ENCODE assay signal across 1 cellular context in the genomic region with DNA sequence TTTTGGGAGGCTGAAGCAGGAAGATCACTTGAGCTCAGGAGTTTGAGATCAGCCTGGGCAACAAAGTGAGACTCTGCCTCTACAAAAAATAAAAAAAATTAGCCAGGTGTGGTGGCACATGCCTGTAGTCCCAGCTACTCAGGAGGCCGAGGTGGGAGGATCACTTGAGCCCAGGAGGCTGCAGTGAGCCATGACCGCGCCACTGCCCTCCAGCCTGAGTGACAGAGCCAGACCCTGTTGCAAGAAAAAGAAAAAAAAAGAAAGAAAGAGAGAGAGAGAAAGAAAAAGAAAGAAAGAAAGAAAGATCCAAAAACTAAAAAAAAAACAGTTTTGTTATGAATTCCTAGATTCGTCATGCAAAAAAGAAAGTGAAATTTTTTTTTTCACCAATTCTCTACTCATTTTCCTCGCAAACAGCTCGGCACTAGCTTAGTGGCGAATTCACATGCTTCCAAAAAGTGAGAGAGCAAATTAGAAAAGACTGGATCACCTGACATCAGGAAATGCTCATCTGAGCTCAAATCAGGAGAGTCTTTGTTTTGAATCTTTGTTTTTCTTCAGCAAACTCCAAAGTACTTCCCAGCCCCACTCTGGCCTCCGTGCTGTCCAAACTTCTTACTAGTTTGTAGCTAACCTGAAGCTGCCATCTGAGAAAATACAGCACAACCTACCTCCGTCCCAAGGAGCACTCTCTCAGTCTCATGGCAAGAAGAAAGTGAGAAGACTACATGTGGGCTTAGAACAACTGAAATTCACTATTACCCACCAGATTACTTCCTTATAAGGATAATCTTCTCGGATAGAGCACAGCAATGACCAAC.
TF ChIP-seq lines count a peak whose summit lies in the region.

No MANE protein-coding gene starts in this region.

TF ChIP-seq in GM23338, 12 proteins besides CTCF, POLR2A, EP300 and RAD21 (continued from another document):
- TF ChIP-seq, protein P1, sequence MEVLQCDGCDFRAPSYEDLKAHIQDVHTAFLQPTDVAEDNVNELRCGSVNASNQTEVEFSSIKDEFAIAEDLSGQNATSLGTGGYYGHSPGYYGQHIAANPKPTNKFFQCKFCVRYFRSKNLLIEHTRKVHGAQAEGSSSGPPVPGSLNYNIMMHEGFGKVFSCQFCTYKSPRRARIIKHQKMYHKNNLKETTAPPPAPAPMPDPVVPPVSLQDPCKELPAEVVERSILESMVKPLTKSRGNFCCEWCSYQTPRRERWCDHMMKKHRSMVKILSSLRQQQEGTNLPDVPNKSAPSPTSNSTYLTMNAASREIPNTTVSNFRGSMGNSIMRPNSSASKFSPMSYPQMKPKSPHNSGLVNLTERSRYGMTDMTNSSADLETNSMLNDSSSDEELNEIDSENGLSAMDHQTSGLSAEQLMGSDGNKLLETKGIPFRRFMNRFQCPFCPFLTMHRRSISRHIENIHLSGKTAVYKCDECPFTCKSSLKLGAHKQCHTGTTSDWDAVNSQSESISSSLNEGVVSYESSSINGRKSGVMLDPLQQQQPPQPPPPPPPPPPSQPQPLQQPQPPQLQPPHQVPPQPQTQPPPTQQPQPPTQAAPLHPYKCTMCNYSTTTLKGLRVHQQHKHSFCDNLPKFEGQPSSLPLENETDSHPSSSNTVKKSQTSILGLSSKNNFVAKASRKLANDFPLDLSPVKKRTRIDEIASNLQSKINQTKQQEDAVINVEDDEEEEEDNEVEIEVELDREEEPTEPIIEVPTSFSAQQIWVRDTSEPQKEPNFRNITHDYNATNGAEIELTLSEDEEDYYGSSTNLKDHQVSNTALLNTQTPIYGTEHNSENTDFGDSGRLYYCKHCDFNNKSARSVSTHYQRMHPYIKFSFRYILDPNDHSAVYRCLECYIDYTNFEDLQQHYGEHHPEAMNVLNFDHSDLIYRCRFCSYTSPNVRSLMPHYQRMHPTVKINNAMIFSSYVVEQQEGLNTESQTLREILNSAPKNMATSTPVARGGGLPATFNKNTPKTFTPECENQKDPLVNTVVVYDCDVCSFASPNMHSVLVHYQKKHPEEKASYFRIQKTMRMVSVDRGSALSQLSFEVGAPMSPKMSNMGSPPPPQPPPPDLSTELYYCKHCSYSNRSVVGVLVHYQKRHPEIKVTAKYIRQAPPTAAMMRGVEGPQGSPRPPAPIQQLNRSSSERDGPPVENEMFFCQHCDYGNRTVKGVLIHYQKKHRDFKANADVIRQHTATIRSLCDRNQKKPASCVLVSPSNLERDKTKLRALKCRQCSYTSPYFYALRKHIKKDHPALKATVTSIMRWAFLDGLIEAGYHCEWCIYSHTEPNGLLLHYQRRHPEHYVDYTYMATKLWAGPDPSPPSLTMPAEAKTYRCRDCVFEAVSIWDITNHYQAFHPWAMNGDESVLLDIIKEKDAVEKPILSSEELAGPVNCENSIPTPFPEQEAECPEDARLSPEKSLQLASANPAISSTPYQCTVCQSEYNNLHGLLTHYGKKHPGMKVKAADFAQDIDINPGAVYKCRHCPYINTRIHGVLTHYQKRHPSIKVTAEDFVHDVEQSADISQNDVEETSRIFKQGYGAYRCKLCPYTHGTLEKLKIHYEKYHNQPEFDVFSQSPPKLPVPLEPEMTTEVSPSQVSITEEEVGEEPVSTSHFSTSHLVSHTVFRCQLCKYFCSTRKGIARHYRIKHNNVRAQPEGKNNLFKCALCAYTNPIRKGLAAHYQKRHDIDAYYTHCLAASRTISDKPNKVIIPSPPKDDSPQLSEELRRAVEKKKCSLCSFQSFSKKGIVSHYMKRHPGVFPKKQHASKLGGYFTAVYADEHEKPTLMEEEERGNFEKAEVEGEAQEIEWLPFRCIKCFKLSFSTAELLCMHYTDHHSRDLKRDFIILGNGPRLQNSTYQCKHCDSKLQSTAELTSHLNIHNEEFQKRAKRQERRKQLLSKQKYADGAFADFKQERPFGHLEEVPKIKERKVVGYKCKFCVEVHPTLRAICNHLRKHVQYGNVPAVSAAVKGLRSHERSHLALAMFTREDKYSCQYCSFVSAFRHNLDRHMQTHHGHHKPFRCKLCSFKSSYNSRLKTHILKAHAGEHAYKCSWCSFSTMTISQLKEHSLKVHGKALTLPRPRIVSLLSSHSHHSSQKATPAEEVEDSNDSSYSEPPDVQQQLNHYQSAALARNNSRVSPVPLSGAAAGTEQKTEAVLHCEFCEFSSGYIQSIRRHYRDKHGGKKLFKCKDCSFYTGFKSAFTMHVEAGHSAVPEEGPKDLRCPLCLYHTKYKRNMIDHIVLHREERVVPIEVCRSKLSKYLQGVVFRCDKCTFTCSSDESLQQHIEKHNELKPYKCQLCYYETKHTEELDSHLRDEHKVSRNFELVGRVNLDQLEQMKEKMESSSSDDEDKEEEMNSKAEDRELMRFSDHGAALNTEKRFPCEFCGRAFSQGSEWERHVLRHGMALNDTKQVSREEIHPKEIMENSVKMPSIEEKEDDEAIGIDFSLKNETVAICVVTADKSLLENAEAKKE (CRISPR knock-in tag; IDR thresholded peaks at IDR 0.05) = no peak
- TF ChIP-seq POLR2AphosphoS5 (IDR thresholded peaks at IDR 0.05; ENCODE audit: low read depth) (no peak), ZNF114 (CRISPR knock-in tag; IDR thresholded peaks at IDR 0.05) (no peak), STAT1 (IDR thresholded peaks at IDR 0.05; ENCODE audit: unreplicated experiment) (no peak), JUNB (IDR thresholded peaks at IDR 0.05; ENCODE audit: unreplicated experiment) (no peak)
- TF ChIP-seq, protein P2, sequence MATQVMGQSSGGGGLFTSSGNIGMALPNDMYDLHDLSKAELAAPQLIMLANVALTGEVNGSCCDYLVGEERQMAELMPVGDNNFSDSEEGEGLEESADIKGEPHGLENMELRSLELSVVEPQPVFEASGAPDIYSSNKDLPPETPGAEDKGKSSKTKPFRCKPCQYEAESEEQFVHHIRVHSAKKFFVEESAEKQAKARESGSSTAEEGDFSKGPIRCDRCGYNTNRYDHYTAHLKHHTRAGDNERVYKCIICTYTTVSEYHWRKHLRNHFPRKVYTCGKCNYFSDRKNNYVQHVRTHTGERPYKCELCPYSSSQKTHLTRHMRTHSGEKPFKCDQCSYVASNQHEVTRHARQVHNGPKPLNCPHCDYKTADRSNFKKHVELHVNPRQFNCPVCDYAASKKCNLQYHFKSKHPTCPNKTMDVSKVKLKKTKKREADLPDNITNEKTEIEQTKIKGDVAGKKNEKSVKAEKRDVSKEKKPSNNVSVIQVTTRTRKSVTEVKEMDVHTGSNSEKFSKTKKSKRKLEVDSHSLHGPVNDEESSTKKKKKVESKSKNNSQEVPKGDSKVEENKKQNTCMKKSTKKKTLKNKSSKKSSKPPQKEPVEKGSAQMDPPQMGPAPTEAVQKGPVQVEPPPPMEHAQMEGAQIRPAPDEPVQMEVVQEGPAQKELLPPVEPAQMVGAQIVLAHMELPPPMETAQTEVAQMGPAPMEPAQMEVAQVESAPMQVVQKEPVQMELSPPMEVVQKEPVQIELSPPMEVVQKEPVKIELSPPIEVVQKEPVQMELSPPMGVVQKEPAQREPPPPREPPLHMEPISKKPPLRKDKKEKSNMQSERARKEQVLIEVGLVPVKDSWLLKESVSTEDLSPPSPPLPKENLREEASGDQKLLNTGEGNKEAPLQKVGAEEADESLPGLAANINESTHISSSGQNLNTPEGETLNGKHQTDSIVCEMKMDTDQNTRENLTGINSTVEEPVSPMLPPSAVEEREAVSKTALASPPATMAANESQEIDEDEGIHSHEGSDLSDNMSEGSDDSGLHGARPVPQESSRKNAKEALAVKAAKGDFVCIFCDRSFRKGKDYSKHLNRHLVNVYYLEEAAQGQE (IDR thresholded peaks at IDR 0.05; ENCODE audit: unreplicated experiment) = no peak
